ENCODE assay signal across 1 cellular context in genomic region chr5:15446552-15446951, GRCh38.
TF ChIP-seq lines count a peak whose summit lies in the region.

No MANE protein-coding gene starts in this region.

TF ChIP-seq in IMR-90, 13 proteins besides CTCF, POLR2A, EP300 and RAD21 (continued from another document):
- TF ChIP-seq USF2 (IDR thresholded peaks at IDR 0.05; ENCODE audit: low read depth, low read length) = no peak
- TF ChIP-seq ELK1 (IDR thresholded peaks at IDR 0.05; ENCODE audit: borderline replicate concordance, low read depth, low read length) = no peak
- no peak for TF ChIP-seq MXI1 (IDR thresholded peaks at IDR 0.05; ENCODE audit: borderline replicate concordance, low read depth, low read length)
- no peak for TF ChIP-seq CHD1 (IDR thresholded peaks at IDR 0.05; ENCODE audit: low read depth, low read length)
